ENCODE assay signal across 1 cellular context in genomic region chr5:93899026-93899600, GRCh38.
TF ChIP-seq lines count a peak whose summit lies in the region.

No MANE protein-coding gene starts in this region.

TF ChIP-seq in HCT116, 20 proteins besides CTCF, POLR2A, EP300 and RAD21 (continued from another document):
- TF ChIP-seq CEBPB (IDR thresholded peaks at IDR 0.05; ENCODE audit: low read depth) = no peak
- TF ChIP-seq ZNF274 (IDR thresholded peaks at IDR 0.05; ENCODE audit: low read depth, low read length) = no peak
